ENCODE assay signal across 29 cellular contexts in the genomic region with DNA sequence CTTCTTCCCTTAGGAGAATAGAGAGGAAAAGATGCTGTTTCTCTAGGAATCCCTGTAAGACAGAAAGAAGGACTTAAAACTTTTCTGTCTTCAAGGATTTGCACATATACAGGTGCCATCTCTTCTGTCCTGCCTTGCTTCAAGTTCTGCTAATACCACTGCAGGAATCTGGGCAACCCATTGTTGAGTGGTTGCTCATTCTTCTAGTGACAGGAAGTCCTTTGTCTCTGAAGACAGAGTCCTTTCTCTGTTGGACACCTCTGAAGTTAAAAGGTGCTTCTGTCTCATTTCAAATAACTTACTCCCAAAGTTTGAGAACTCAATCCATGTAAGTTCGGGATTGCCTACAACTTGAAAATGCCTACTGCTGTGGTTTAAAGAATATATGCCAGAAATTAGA.
DNase-seq lines count a peak whose midpoint lies in the region; ATAC-seq and TF ChIP-seq lines count a peak whose summit lies in the region.
"Had no signal": no experiment of that assay in that cellular context is flagged by ENCODE, and none has a peak within 500 bp of the region (broad histone marks: within the 10 kb centered on the region; RNA-seq: fewer than 3 reads in every experiment).

No MANE protein-coding gene starts in this region.

- ATAC-seq in left lobe of liver = no peak
- ATAC-seq in activated T-cell treated with anti-CD3 and anti-CD28 coated beads, Interleukin-2, amount 50 U/mL, for 4 hours = no peak
- ATAC-seq in stimulated activated naive B cell treated with anti-CD40 and anti-IgM and Interleukin-4, amounts not matched to agents 10 μg/mL and 1 μg/mL and 100 μg/mL, for 72 hours (replicated peaks) = no peak
- ATAC-seq: CD8-positive, alpha-beta T cell; gastrocnemius medialis; T-helper 17 cell had no signal

- H3K27me3 Mint-ChIP-seq in nephron progenitor cell (ENCODE audit: low read depth, poor library complexity) = peaks cover 4% of the 10 kb centered on the region
- H3K27me3 Mint-ChIP-seq in activated T-cell treated with anti-CD3 and anti-CD28 coated beads, Interleukin-2, amount 50 U/mL, for 4 hours (ENCODE audit: low read depth) = peaks cover 29% of the 10 kb centered on the region
- peaks cover 13 to 14% of the 10 kb centered on the region in 2 donors for H3K27me3 Mint-ChIP-seq in stimulated activated naive B cell treated with anti-CD40 and anti-IgM and Interleukin-4, amounts not matched to agents 10 μg/mL and 1 μg/mL and 100 μg/mL, for 72 hours
- H3K27me3 Mint-ChIP-seq: dendritic cell treated with granulocyte-macrophage colony-stimulating factor and Interleukin-4, amounts not matched to agents 40 ng/mL and 50 ng/mL, for 4 days; progenitor cell of endocrine pancreas had no signal

- in situ Hi-C loops in SK-MEL-5 (cut with HindIII; ENCODE audit: low pct_unique_long_range_greater_than_20kb, low sequenced_read_pairs) = no loop called here

- H3K27ac ChIP-seq in epithelial cell of prostate = peak overlapping the region; percentile 20
- H3K27ac ChIP-seq: gastrocnemius medialis, left ventricle myocardium inferior, PC-9, spleen, vagina had no signal

- TF ChIP-seq CTCF in nephron progenitor cell (IDR thresholded peaks at IDR 0.05) = no peak

- H3K27ac Mint-ChIP-seq in nephron progenitor cell = peak overlapping the region; percentile 97
- no peak overlapping the region for H3K27ac Mint-ChIP-seq in stimulated activated naive B cell treated with anti-CD40 and anti-IgM and Interleukin-4, amounts not matched to agents 10 μg/mL and 1 μg/mL and 100 μg/mL, for 72 hours
- H3K27ac Mint-ChIP-seq: activated CD4-positive, alpha-beta memory T cell treated with anti-CD3 and anti-CD28 coated beads, Interleukin-2, amount 10 ng/mL, durations not matched to agents 7 days and 5 days; activated T-helper 1 cell treated with anti-CD3 and anti-CD28 coated beads, Interleukin-12 subunit alpha, Interleukin-12 subunit beta, Interleukin-2, Interleukin-4 antibody, amounts not matched to agents 30 ng/mL and 10 ng/mL and 1 ng/mL, durations not matched to agents 14 hours and 24 hours and 36 hours; CD8-positive, alpha-beta T cell; dendritic cell treated with granulocyte-macrophage colony-stimulating factor and Interleukin-4, amounts not matched to agents 40 ng/mL and 50 ng/mL, for 4 days; immature natural killer cell; stimulated activated naive CD8-positive, alpha-beta T cell treated with anti-CD3 and anti-CD28 coated beads, Interleukin-15, amount 100 ng/mL, for 72 hours; T-helper 17 cell had no signal

- H3K4me1 Mint-ChIP-seq in nephron progenitor cell = peaks cover 15% of the 10 kb centered on the region
- H3K4me1 Mint-ChIP-seq in activated T-cell treated with anti-CD3 and anti-CD28 coated beads, Interleukin-2, amount 50 U/mL, for 4 hours (ENCODE audit: low read depth) = no peaks in the 10 kb centered on the region
- H3K4me1 Mint-ChIP-seq in stimulated activated naive B cell treated with anti-CD40 and anti-IgM and Interleukin-4, amounts not matched to agents 10 μg/mL and 1 μg/mL and 100 μg/mL, for 72 hours = no peaks in the 10 kb centered on the region
- H3K4me1 Mint-ChIP-seq: central memory CD8-positive, alpha-beta T cell; immature natural killer cell; T-helper 17 cell had no signal

- peaks cover 12% of the 10 kb centered on the region for H3K36me3 Mint-ChIP-seq in nephron progenitor cell (ENCODE audit: low read depth)
- no peaks in the 10 kb centered on the region for H3K36me3 Mint-ChIP-seq in activated T-cell treated with anti-CD3 and anti-CD28 coated beads, Interleukin-2, amount 50 U/mL, for 4 hours (ENCODE audit: insufficient read depth)
- no peaks in the 10 kb centered on the region for H3K36me3 Mint-ChIP-seq in stimulated activated naive B cell treated with anti-CD40 and anti-IgM and Interleukin-4, amounts not matched to agents 10 μg/mL and 1 μg/mL and 100 μg/mL, for 72 hours
- H3K36me3 Mint-ChIP-seq: CD8-positive, alpha-beta T cell; immature natural killer cell had no signal

- DNase-seq in DMS79 treated with DMSO at 0.1 percent for 48 hours (lab: John Stamatoyannopoulos, UW) (peak; percentile 70), SK-MEL-5 (ENCODE audit: low read depth, low spot score) (peak; percentile 25), epithelial cell of prostate (ENCODE audit: low read depth, low spot score) (no peak), nephron progenitor cell (no peak), left lobe of liver (ENCODE audit: low spot score) (no peak)
- no peak for DNase-seq in activated T-cell treated with anti-CD3 and anti-CD28 coated beads, Interleukin-2, amount 50 U/mL, for 4 hours
- no peak for DNase-seq in activated CD4-positive, alpha-beta T cell treated with anti-CD3 and anti-CD28 coated beads for 4 hours
- no peak for DNase-seq in stimulated activated naive B cell treated with anti-CD40 and anti-IgM and Interleukin-4, amounts not matched to agents 10 μg/mL and 1 μg/mL and 100 μg/mL, for 72 hours
- DNase-seq: activated CD4-positive, alpha-beta memory T cell treated with anti-CD3 and anti-CD28 coated beads, Interleukin-2, amount 10 ng/mL, durations not matched to agents 7 days and 5 days; activated CD4-positive, alpha-beta T cell treated with anti-CD3 and anti-CD28 coated beads for 1 hour; activated CD8-positive, alpha-beta memory T cell treated with anti-CD3 and anti-CD28 coated beads, Interleukin-2, amount 50 U/mL, for 4 hours; activated naive CD4-positive, alpha-beta T cell treated with Interleukin-2 at 50 U/mL for 16 hours; CD8-positive, alpha-beta T cell; gastrocnemius medialis; immature natural killer cell; IMR-90; left ventricle myocardium inferior; PC-9; right lobe of liver; SK-N-SH; spleen; stimulated activated CD4-positive, alpha-beta T cell treated with anti-CD3 and anti-CD28 coated beads, Interleukin-2, amount 100 ng/mL, for 24 hours; stimulated activated naive CD8-positive, alpha-beta T cell treated with anti-CD3 and anti-CD28 coated beads, Interleukin-15, amount 100 ng/mL, for 72 hours; T-helper 17 cell had no signal

- peaks cover 37% of the 10 kb centered on the region for H3K9me3 Mint-ChIP-seq in nephron progenitor cell
- H3K9me3 Mint-ChIP-seq in activated T-cell treated with anti-CD3 and anti-CD28 coated beads, Interleukin-2, amount 50 U/mL, for 4 hours = peaks cover 11% of the 10 kb centered on the region
- H3K9me3 Mint-ChIP-seq in stimulated activated naive B cell treated with anti-CD40 and anti-IgM and Interleukin-4, amounts not matched to agents 10 μg/mL and 1 μg/mL and 100 μg/mL, for 72 hours = peaks cover 0 to 10% of the 10 kb centered on the region in 2 donors

- H3K4me3 Mint-ChIP-seq in nephron progenitor cell = no peak overlapping the region
- no peak overlapping the region for H3K4me3 Mint-ChIP-seq in activated T-cell treated with anti-CD3 and anti-CD28 coated beads, Interleukin-2, amount 50 U/mL, for 4 hours
- no peak overlapping the region for H3K4me3 Mint-ChIP-seq in stimulated activated naive B cell treated with anti-CD40 and anti-IgM and Interleukin-4, amounts not matched to agents 10 μg/mL and 1 μg/mL and 100 μg/mL, for 72 hours
- H3K4me3 Mint-ChIP-seq: activated CD4-positive, alpha-beta memory T cell treated with anti-CD3 and anti-CD28 coated beads, Interleukin-2, amount 10 ng/mL, durations not matched to agents 7 days and 5 days; activated T-helper 1 cell treated with anti-CD3 and anti-CD28 coated beads, Interleukin-12 subunit alpha, Interleukin-12 subunit beta, Interleukin-2, Interleukin-4 antibody, amounts not matched to agents 30 ng/mL and 10 ng/mL and 1 ng/mL, durations not matched to agents 14 hours and 24 hours and 36 hours; CD8-positive, alpha-beta T cell; central memory CD8-positive, alpha-beta T cell; dendritic cell treated with granulocyte-macrophage colony-stimulating factor and Interleukin-4, amounts not matched to agents 40 ng/mL and 50 ng/mL, for 4 days; immature natural killer cell; stimulated activated naive CD8-positive, alpha-beta T cell treated with anti-CD3 and anti-CD28 coated beads, Interleukin-15, amount 100 ng/mL, for 72 hours; T-helper 17 cell had no signal

Comparison
In these comparisons a context has a peak if more than half of its experiments do, and no peak if none do; other contexts are left out.
1. DNase-seq: peak in DMS79 treated with DMSO at 0.1 percent for 48 hours (single experiment) and SK-MEL-5 (single experiment); none in epithelial cell of prostate (single experiment), nephron progenitor cell (single experiment), left lobe of liver (single experiment), activated T-cell treated with anti-CD3 and anti-CD28 coated beads, Interleukin-2, amount 50 U/mL, for 4 hours (single experiment), activated CD4-positive, alpha-beta T cell treated with anti-CD3 and anti-CD28 coated beads for 4 hours (0 of 2) and stimulated activated naive B cell treated with anti-CD40 and anti-IgM and Interleukin-4, amounts not matched to agents 10 μg/mL and 1 μg/mL and 100 μg/mL, for 72 hours (single experiment).